In the genomic region with DNA sequence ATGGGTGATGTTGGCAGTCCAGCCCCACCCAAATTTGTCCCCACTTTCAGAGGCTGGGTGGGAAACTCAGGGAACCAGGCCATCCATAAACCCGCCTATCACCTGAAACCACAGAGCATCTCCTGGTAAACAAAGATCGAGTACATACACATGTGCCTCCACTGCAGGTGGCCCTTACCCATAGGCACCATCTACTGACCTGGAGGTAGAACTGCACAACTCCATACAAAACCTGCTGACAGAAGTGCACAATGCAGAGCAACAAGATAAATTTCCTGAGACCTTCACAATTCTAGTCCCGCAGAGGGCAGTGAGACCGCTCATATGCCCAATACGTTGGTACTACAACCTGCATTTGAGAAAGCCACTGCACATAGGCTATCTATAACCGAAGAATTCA, we compare ENCODE assay signal across 1 cellular context.
TF ChIP-seq lines count a peak whose summit lies in the region.

No MANE protein-coding gene starts in this region.

TF ChIP-seq in HepG2, 621 proteins besides CTCF, POLR2A, EP300 and RAD21:
- TF ChIP-seq ZNF574 (CRISPR knock-in tag; IDR thresholded peaks at IDR 0.05): peak; percentile 81
- TF ChIP-seq, protein P1, sequence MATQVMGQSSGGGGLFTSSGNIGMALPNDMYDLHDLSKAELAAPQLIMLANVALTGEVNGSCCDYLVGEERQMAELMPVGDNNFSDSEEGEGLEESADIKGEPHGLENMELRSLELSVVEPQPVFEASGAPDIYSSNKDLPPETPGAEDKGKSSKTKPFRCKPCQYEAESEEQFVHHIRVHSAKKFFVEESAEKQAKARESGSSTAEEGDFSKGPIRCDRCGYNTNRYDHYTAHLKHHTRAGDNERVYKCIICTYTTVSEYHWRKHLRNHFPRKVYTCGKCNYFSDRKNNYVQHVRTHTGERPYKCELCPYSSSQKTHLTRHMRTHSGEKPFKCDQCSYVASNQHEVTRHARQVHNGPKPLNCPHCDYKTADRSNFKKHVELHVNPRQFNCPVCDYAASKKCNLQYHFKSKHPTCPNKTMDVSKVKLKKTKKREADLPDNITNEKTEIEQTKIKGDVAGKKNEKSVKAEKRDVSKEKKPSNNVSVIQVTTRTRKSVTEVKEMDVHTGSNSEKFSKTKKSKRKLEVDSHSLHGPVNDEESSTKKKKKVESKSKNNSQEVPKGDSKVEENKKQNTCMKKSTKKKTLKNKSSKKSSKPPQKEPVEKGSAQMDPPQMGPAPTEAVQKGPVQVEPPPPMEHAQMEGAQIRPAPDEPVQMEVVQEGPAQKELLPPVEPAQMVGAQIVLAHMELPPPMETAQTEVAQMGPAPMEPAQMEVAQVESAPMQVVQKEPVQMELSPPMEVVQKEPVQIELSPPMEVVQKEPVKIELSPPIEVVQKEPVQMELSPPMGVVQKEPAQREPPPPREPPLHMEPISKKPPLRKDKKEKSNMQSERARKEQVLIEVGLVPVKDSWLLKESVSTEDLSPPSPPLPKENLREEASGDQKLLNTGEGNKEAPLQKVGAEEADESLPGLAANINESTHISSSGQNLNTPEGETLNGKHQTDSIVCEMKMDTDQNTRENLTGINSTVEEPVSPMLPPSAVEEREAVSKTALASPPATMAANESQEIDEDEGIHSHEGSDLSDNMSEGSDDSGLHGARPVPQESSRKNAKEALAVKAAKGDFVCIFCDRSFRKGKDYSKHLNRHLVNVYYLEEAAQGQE (IDR thresholded peaks at IDR 0.05; ENCODE audit: borderline replicate concordance in 1 of 2, low read depth in 1 of 2, low read length in 2 of 2): no peak
